11 cellular contexts compared by ENCODE assay signal in genomic region chr16:86577314-86577971, GRCh38. TPM values are rescaled to one million over a fixed set of nuclear protein-coding genes. Genes with fewer than 3 reads are reported as not detected.
DNase-seq lines count a peak whose midpoint lies in the region; ATAC-seq and TF ChIP-seq lines count a peak whose summit lies in the region.
"Had no signal": no experiment of that assay in that cellular context is flagged by ENCODE, and none has a peak within 500 bp of the region (broad histone marks: within the 10 kb centered on the region; RNA-seq: fewer than 3 reads in every experiment).

No MANE protein-coding gene starts in this region.

- peak overlapping the region; percentile 91 to 99 for H2BK12ac ChIP-seq in mesenchymal stem cell (ENCODE audit: low read length in 2 of 2)

- H3K9me3 ChIP-seq in right cardiac atrium (ENCODE audit: control insufficient read depth, low read length) (no peaks in the 10 kb centered on the region), mesenchymal stem cell (ENCODE audit: control insufficient read depth, low read length) (no peaks in the 10 kb centered on the region)

- peak overlapping the region; percentile 84 to 93 for H3K18ac ChIP-seq in mesenchymal stem cell (ENCODE audit: low read depth in 1 of 2, low read length in 2 of 2)

- peak overlapping the region; percentile 93 to 95 for H3K4ac ChIP-seq in mesenchymal stem cell (ENCODE audit: low read depth in 1 of 2, low read length in 2 of 2)

- peak overlapping the region in 1 of 2 experiments; percentile 75 for H3K23ac ChIP-seq in mesenchymal stem cell (ENCODE audit: low read length in 2 of 2)

- H3K79me1 ChIP-seq in mesenchymal stem cell (replicated peaks; ENCODE audit: low read length, poor library complexity, severe bottlenecking) = no peaks in the 10 kb centered on the region

- intact Hi-C loops in right cardiac atrium (cut with DNase I) (loop anchor here (5.0 to 10.0 kb wide), 4 partner anchors 87 to 187 kb away; no protein-coding TSS in a partner anchor), Right ventricle myocardium inferior (cut with DNase I) (loop anchor here (5.0 kb wide), 1 partner anchor 90 kb away; no protein-coding TSS in a partner anchor)

- H3K9ac ChIP-seq in mesenchymal stem cell (ENCODE audit: low read length) = peak overlapping the region; percentile 86

- H3K27ac ChIP-seq in right cardiac atrium (ENCODE audit: low read length) = peak overlapping the region; percentile 62
- peak overlapping the region; percentile 98 for H3K27ac ChIP-seq in coronary artery
- H3K27ac ChIP-seq in mesenchymal stem cell (ENCODE audit: low read length, poor library complexity, severe bottlenecking) = peak overlapping the region; percentile 96

- peak overlapping the region; percentile 98 for H2AK5ac ChIP-seq in mesenchymal stem cell (ENCODE audit: low read length, severe bottlenecking)

- H3K4me2 ChIP-seq in mesenchymal stem cell (ENCODE audit: low read length, poor library complexity, severe bottlenecking) = peak overlapping the region; percentile 88

- peaks cover 0 to 7% of the 10 kb centered on the region in 2 experiments for H3K36me3 ChIP-seq in mesenchymal stem cell (ENCODE audit: control insufficient read depth in 1 of 2, insufficient read depth in 2 of 2, low read depth in 1 of 2, low read length in 2 of 2)

- no peak overlapping the region for H3K14ac ChIP-seq in mesenchymal stem cell (ENCODE audit: low read length in 2 of 2)

- H4K91ac ChIP-seq in mesenchymal stem cell (ENCODE audit: low read length) = peak overlapping the region; percentile 89

- DNase-seq in right cardiac atrium = no peak
- DNase-seq in Right ventricle myocardium inferior (ENCODE audit: missing footprints) = no peak
- DNase-seq in coronary artery (ENCODE audit: low spot score) = no peak
- peak; percentile 84 for DNase-seq in mesenchymal stem cell
- DNase-seq in HuH-7.5 (ENCODE audit: low spot score) = no peak
- DNase-seq: activated CD4-positive, alpha-beta T cell treated with anti-CD3 and anti-CD28 coated beads, Interleukin-2, amount 50 U/mL, for 48 hours; C1 segment of cervical spinal cord; NCI-H1092 treated with DMSO at 0.1 percent for 48 hours had no signal

- peak overlapping the region; percentile 56 for H2BK15ac ChIP-seq in mesenchymal stem cell (ENCODE audit: low read depth, poor library complexity, severe bottlenecking)

- H4K8ac ChIP-seq in mesenchymal stem cell (ENCODE audit: low read length) = peak overlapping the region; percentile 90

- ATAC-seq in right cardiac atrium = no peak
- ATAC-seq in Right ventricle myocardium inferior = no peak
- no peak for ATAC-seq in GM18502 (IDR thresholded peaks at IDR 0.05; ENCODE audit: poor library complexity, unreplicated experiment)
- ATAC-seq in GM19328 (IDR thresholded peaks at IDR 0.05; ENCODE audit: unreplicated experiment) = no peak
- no peak for ATAC-seq in GM18868 (IDR thresholded peaks at IDR 0.05; ENCODE audit: unreplicated experiment)

- H2BK5ac ChIP-seq in mesenchymal stem cell (ENCODE audit: low read depth, low read length, poor library complexity, severe bottlenecking) = peak overlapping the region; percentile 87

- TF ChIP-seq CTCF in coronary artery (IDR thresholded peaks at IDR 0.05) = no peak

- H3K4me3 ChIP-seq in right cardiac atrium (ENCODE audit: low read length) = no peak overlapping the region
- H3K4me3 ChIP-seq in coronary artery = peak overlapping the region; percentile 82
- H3K4me3 ChIP-seq in mesenchymal stem cell (ENCODE audit: insufficient read depth in 1 of 2, low read depth in 1 of 2, low read length in 2 of 2) = peak overlapping the region in 1 of 2 experiments; percentile 86

- peak overlapping the region; percentile 56 for H2BK120ac ChIP-seq in mesenchymal stem cell (ENCODE audit: low read depth, low read length)

- no peak overlapping the region for H2AFZ ChIP-seq in mesenchymal stem cell (ENCODE audit: low read depth, low read length)

- no peaks in the 10 kb centered on the region for H3K27me3 ChIP-seq in right cardiac atrium (ENCODE audit: control insufficient read depth, insufficient read depth)
- peaks cover 0 to 12% of the 10 kb centered on the region in 2 experiments for H3K27me3 ChIP-seq in mesenchymal stem cell (ENCODE audit: control insufficient read depth in 1 of 2, insufficient read depth in 1 of 2, low read length in 2 of 2)

- H3K4me1 ChIP-seq in right cardiac atrium (ENCODE audit: control insufficient read depth, insufficient read depth, low read length) (no peaks in the 10 kb centered on the region), mesenchymal stem cell (ENCODE audit: control insufficient read depth, insufficient read depth, low read depth, low read length) (peaks cover 48% of the 10 kb centered on the region)

- WGBS in right cardiac atrium = 59% methylated on average over 12 of the region's 12 CpGs
- WGBS in mesenchymal stem cell = 3% methylated on average over 11 of the region's 12 CpGs

RNA-seq across cellular contexts. Expression of gene FOXL1, which starts 0.9 kb away (rescaled TPM):
- total RNA-seq in right cardiac atrium (1 to 10 TPM; 1.3 to 1.8 (median 1.6) TPM), Right ventricle myocardium inferior (0.60 TPM)
- polyA plus RNA-seq in right cardiac atrium = 0.75 TPM
- 10.5 TPM for polyA plus RNA-seq in mesenchymal stem cell (2013, experiment 1 of 2)
- polyA plus RNA-seq in mesenchymal stem cell (2013, experiment 2 of 2) = 11.8 TPM

RNA-seq across cellular contexts. Expression of gene FOXC2, which starts 10.8 kb away (rescaled TPM):
- 1 to 10 TPM; 2.3 to 3.7 (median 2.8) TPM for total RNA-seq in right cardiac atrium
- polyA plus RNA-seq in right cardiac atrium = 1.1 TPM
- 1.4 TPM for total RNA-seq in Right ventricle myocardium inferior
- polyA plus RNA-seq in mesenchymal stem cell (2013, experiment 1 of 2) = 2.7 TPM
- polyA plus RNA-seq in mesenchymal stem cell (2013, experiment 2 of 2) = 2.8 TPM

RNA-seq across cellular contexts. Expression of gene MTHFSD, which starts 22.4 kb away (rescaled TPM):
- total RNA-seq in right cardiac atrium = 10 to 100 TPM in 3 of 4 donors, 1 to 10 TPM in 1; 9.0 to 14.7 (median 12.5) TPM
- polyA plus RNA-seq in right cardiac atrium = 8.8 TPM
- 10.0 TPM for total RNA-seq in Right ventricle myocardium inferior
- 8.3 TPM for polyA plus RNA-seq in mesenchymal stem cell (2013, experiment 1 of 2)
- polyA plus RNA-seq in mesenchymal stem cell (2013, experiment 2 of 2) = 6.8 TPM
